8 cellular contexts compared by ENCODE assay signal in the genomic region with DNA sequence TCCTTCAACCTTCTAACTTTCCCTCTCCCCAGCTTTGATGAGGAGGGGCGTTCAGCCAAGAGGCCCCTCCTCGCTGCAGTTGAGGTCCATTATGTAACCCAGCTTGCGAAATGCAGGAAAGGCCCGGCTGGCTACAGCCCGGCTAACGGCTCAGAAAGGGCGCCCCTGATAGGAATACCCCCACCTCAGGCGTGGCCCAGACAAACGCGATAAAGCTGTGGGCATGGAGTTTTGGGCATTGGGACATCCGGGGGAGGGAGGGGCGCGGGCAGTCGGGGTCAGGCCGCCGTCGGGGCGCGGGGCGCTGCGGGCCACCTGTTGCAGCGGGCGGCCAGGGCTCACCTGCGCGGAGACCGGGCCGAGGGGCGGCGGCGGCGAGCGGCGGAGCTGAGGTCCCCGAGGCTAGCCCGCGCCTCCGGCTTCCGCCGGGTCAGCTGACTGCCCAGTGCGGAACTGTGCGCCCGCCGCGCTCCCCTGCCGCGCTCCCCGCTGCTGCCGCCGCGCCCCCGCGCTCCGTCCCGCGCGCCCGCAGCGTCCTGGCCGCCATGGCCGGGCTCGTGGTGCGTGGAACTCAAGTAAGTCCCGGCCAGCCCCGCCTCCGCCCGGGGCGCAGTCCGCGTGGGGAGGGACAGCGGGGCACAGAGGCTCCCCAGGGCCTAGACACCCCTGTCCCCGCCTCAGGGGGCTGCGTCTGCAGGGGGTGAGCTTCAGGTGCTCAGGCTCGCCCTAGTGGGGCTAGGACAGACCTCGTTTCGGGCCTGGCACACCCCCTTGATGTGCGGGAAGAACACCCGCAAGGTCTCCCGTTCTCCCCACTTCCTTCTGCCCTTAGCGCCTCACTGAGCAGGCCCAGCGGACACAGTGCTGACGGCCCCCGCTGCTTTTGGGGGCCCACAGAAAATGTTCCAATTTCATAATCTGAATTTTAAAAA. TPM values are rescaled to one million over a fixed set of nuclear protein-coding genes. Genes with fewer than 3 reads are reported as not detected.
A peak's percentile ranks its signal among the peaks of the same experiment; 100 is the strongest.
DNase-seq lines count a peak whose midpoint lies in the region; ATAC-seq and TF ChIP-seq lines count a peak whose summit lies in the region.

A gene (plus strand): TSS at position 445 of the 932 bp plus-strand sequence.

- no peak for TF ChIP-seq POLR2A in erythroblast (IDR thresholded peaks at IDR 0.05; ENCODE audit: low read length)

- H3K4me3 ChIP-seq in NT2/D1 (ENCODE audit: insufficient read length, low read depth), result peak within 1 kb of the TSS; percentile 24
- peak within 1 kb of the TSS; percentile 72 to 77 for H3K4me3 ChIP-seq in muscle layer of colon (ENCODE audit: low read depth in 1 of 2, low read length in 2 of 2)

- DNase-seq in NT2/D1 (ENCODE audit: low read depth, low spot score) (no peak), erythroblast (lab: John Stamatoyannopoulos, UW) (peak; percentile 33 to 43), HEK293T (ENCODE audit: extremely low spot score) (no peak), cerebellum (ENCODE audit: low spot score) (no peak), RPMI8226 (no peak), NCI-H187 treated with DMSO at 0.1 percent for 48 hours (lab: John Stamatoyannopoulos, UW) (no peak)

- H3K36me3 ChIP-seq in NT2/D1 (ENCODE audit: insufficient read depth, insufficient read length, low read length), result no peaks in the 10 kb centered on the region
- H3K36me3 ChIP-seq in muscle layer of colon (ENCODE audit: insufficient read depth, low read length), result no peaks in the 10 kb centered on the region

- H3K9me3 ChIP-seq in NT2/D1 (ENCODE audit: insufficient read depth, low read length) (no peaks in the 10 kb centered on the region), muscle layer of colon (ENCODE audit: low read length) (no peaks in the 10 kb centered on the region)

- POLR2A ChIA-PET in HEK293T (lab: Yijun Ruan, JAX), result interaction anchor here (1.2 to 2.7 kb wide), 3 partner anchors 22 to 76 kb away, joined by 4 to 11 read pairs (median 5); a partner anchor contains a TSS

- ATAC-seq in GM19043 (IDR thresholded peaks at IDR 0.05; ENCODE audit: low read depth, unreplicated experiment), result peak; percentile 49

- H3K4me1 ChIP-seq in NT2/D1 (ENCODE audit: insufficient read depth, insufficient read length) (peaks cover 3% of the 10 kb centered on the region), muscle layer of colon (ENCODE audit: insufficient read depth, low read length) (peaks cover 30% of the 10 kb centered on the region)

- no peak within 1 kb of the TSS for H3K9ac ChIP-seq in NT2/D1 (ENCODE audit: insufficient read length, low read depth)
- no peak within 1 kb of the TSS for H3K9ac ChIP-seq in muscle layer of colon (ENCODE audit: low read length)

- H3K27me3 ChIP-seq in NT2/D1 (ENCODE audit: insufficient read depth, insufficient read length) (peaks cover 98% of the 10 kb centered on the region), muscle layer of colon (ENCODE audit: control insufficient read depth in 1 of 2, insufficient read depth in 2 of 2, low read length in 2 of 2) (no peaks in the 10 kb centered on the region)

- CTCF ChIA-PET in HEK293T (lab: Yijun Ruan, JAX), result no interaction called here

- peak within 1 kb of the TSS; percentile 35 for H3K27ac ChIP-seq in muscle layer of colon (ENCODE audit: low read depth, low read length)

TF ChIP-seq in HEK293T, 16 proteins besides CTCF, POLR2A, EP300 and RAD21:
- TF ChIP-seq CTBP1 (IDR thresholded peaks at IDR 0.05; ENCODE audit: borderline replicate concordance), result no peak
- TF ChIP-seq NFRKB (IDR thresholded peaks at IDR 0.05), result no peak
- TF ChIP-seq ELF4 (IDR thresholded peaks at IDR 0.05), result no peak
- no peak for TF ChIP-seq ZNF384 (IDR thresholded peaks at IDR 0.05)
- TF ChIP-seq, protein P1, sequence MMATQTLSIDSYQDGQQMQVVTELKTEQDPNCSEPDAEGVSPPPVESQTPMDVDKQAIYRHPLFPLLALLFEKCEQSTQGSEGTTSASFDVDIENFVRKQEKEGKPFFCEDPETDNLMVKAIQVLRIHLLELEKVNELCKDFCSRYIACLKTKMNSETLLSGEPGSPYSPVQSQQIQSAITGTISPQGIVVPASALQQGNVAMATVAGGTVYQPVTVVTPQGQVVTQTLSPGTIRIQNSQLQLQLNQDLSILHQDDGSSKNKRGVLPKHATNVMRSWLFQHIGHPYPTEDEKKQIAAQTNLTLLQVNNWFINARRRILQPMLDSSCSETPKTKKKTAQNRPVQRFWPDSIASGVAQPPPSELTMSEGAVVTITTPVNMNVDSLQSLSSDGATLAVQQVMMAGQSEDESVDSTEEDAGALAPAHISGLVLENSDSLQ (IDR thresholded peaks at IDR 0.05), result no peak
- no peak for TF ChIP-seq TARDBP (IDR thresholded peaks at IDR 0.05)
- no peak for TF ChIP-seq FOXA1 (IDR thresholded peaks at IDR 0.05)
- TF ChIP-seq HDGF (IDR thresholded peaks at IDR 0.05; ENCODE audit: borderline replicate concordance), result no peak
- TF ChIP-seq ARNT (IDR thresholded peaks at IDR 0.05), result no peak
- no peak for TF ChIP-seq FOXK2 (IDR thresholded peaks at IDR 0.05)
- TF ChIP-seq FOXM1 (IDR thresholded peaks at IDR 0.05; ENCODE audit: borderline replicate concordance), result no peak
- no peak for TF ChIP-seq L3MBTL2 (conservative IDR thresholded peaks at IDR 0.05)

RNA-seq across cellular contexts. Expression of the gene that starts here (rescaled TPM):
- 0.91 TPM for total RNA-seq in cerebellum

Comparison
In these comparisons a context has a peak if more than half of its experiments do, and no peak if none do; other contexts are left out.
1. DNase-seq: peak in erythroblast (2 of 2); none in NT2/D1 (single experiment), HEK293T (single experiment), cerebellum (single experiment), RPMI8226 (single experiment) and NCI-H187 treated with DMSO at 0.1 percent for 48 hours (single experiment).